Comparison of ENCODE assay signal across 1 cellular context in the genomic region with DNA sequence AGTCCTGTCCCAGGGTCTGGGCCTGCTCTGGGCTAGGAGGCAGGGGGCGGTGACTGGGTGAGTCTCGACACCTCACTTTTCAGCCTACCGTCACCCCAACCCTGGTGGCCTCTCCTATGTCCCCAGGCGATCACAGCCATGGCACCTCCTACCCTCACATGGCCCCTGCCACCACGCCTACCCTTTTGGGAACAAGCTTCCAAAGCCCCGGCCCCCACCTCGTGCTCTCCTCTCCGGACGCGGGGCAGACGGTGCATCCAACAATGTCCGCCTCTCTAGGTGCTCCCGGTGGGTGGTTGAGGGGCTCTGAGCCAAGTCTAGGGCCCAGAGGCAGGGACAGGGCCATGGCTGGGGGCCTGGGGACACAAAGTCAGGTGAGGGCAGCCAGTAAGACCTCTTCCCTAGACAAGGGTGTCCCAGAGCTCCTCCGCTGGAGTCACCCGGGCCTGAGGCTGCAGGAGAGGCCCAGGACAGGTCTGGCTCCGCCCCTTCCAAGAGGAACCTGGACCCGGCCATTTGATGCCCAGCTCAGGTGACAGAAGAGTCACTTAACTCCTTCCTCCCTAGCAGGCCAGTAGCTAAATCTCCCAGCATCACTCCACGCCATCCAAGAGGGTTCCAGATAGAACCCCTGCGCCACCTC.
TF ChIP-seq lines count a peak whose summit lies in the region.

A gene with protein sequence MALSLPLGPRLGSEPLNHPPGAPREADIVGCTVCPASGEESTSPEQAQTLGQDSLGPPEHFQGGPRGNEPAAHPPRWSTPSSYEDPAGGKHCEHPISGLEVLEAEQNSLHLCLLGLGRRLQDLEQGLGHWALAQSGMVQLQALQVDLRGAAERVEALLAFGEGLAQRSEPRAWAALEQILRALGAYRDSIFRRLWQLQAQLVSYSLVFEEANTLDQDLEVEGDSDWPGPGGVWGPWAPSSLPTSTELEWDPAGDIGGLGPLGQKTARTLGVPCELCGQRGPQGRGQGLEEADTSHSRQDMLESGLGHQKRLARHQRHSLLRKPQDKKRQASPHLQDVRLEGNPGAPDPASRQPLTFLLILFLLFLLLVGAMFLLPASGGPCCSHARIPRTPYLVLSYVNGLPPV (minus strand): TSS at position 478 of the 643 bp plus-strand sequence. CDS start 132 bp downstream, at position 346.

TF ChIP-seq in K562, 482 proteins besides CTCF, POLR2A, EP300 and RAD21 (continued from another document):
- 0 out of 2 replicates have a peak, but pooled peaks have one; percentile 40 for TF ChIP-seq POLR2G (IDR thresholded peaks at IDR 0.05; ENCODE audit: low read depth, low read length)
- no peak for TF ChIP-seq GTF2E2 (tag; IDR thresholded peaks at IDR 0.05)
- TF ChIP-seq POLR2B (IDR thresholded peaks at IDR 0.05; ENCODE audit: low read depth, partially characterized antibody): no peak
- no peak for TF ChIP-seq PPARD (CRISPR knock-in tag; IDR thresholded peaks at IDR 0.05)
- TF ChIP-seq ZNF24 (IDR thresholded peaks at IDR 0.05): no peak
- TF ChIP-seq MAZ (CRISPR knock-in tag; conservative IDR thresholded peaks at IDR 0.05 in 1 of 2, IDR thresholded peaks at IDR 0.05 in 1 of 2): no peak
- no peak for TF ChIP-seq ARID1B (IDR thresholded peaks at IDR 0.05)
- TF ChIP-seq, protein P1, sequence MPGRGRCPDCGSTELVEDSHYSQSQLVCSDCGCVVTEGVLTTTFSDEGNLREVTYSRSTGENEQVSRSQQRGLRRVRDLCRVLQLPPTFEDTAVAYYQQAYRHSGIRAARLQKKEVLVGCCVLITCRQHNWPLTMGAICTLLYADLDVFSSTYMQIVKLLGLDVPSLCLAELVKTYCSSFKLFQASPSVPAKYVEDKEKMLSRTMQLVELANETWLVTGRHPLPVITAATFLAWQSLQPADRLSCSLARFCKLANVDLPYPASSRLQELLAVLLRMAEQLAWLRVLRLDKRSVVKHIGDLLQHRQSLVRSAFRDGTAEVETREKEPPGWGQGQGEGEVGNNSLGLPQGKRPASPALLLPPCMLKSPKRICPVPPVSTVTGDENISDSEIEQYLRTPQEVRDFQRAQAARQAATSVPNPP (IDR thresholded peaks at IDR 0.05; ENCODE audit: borderline replicate concordance, insufficient read depth, insufficient read length): no peak
- TF ChIP-seq, protein P2, sequence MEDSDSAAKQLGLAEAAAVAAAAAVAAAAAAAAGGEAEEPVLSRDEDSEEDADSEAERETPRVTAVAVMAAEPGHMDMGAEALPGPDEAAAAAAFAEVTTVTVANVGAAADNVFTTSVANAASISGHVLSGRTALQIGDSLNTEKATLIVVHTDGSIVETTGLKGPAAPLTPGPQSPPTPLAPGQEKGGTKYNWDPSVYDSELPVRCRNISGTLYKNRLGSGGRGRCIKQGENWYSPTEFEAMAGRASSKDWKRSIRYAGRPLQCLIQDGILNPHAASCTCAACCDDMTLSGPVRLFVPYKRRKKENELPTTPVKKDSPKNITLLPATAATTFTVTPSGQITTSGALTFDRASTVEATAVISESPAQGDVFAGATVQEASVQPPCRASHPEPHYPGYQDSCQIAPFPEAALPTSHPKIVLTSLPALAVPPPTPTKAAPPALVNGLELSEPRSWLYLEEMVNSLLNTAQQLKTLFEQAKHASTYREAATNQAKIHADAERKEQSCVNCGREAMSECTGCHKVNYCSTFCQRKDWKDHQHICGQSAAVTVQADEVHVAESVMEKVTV (CRISPR knock-in tag; IDR thresholded peaks at IDR 0.05): no peak
- TF ChIP-seq MTA1 (IDR thresholded peaks at IDR 0.05; ENCODE audit: borderline replicate concordance): no peak
- no peak for TF ChIP-seq MIER1 (IDR thresholded peaks at IDR 0.05; ENCODE audit: low read depth)
- TF ChIP-seq ZNF699 (CRISPR knock-in tag; IDR thresholded peaks at IDR 0.05; ENCODE audit: insufficient replicate concordance): no peak
- TF ChIP-seq RBFOX2 (IDR thresholded peaks at IDR 0.05; ENCODE audit: low read depth, low read length): peak; percentile 37; the same call in 1 of the 2 replicates
